8 cellular contexts compared by ENCODE assay signal in the genomic region with DNA sequence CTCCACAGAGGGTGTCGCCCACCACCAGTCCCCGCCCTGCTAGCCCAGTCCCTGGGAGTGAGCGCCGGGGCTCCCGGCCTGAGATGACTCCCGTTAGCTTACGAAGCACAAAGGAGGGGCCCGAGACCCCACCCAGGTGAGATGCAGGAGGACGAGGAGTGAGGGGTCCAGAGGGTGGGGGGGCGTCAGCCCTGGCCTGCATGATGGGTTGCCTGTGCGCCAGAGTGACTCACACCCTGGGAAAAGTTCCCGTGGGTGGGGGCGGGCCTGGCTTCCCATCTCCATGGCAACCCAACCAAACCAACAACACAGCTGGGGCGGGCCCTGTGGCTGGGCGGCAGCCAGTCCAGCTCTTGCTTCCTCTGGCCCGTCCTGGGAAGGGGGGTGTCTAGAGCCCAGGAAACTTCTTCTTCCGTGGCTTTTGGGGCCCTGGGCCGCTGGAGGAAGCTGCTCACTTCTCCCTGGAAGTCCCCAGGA. TPM values are rescaled to one million over a fixed set of nuclear protein-coding genes. Genes with fewer than 3 reads are reported as not detected.
DNase-seq lines count a peak whose midpoint lies in the region; ATAC-seq and TF ChIP-seq lines count a peak whose summit lies in the region.

No MANE protein-coding gene starts in this region.

- H3K9me3 ChIP-seq in HCT116 (ENCODE audit: control insufficient read depth in 1 of 2, insufficient read depth in 1 of 2, low read depth in 1 of 2, low read length in 2 of 2) (no peaks in the 10 kb centered on the region), SJCRH30 (replicated peaks) (no peaks in the 10 kb centered on the region), left ventricle myocardium inferior (replicated peaks) (no peaks in the 10 kb centered on the region), vagina (no peaks in the 10 kb centered on the region)

- peak; percentile 97 for DNase-seq in Ammon's horn (ENCODE audit: low spot score)
- peak; percentile 75 for DNase-seq in HCT116 (ENCODE audit: low read depth, low spot score)
- peak; percentile 93 to 94 for DNase-seq in SJCRH30
- DNase-seq in left ventricle myocardium inferior = peak; percentile 95
- DNase-seq in vagina (ENCODE audit: extremely low spot score in 2 of 2) = peak in 1 of 2 donors; percentile 96

- H3K4me3 ChIP-seq in HCT116 (replicated peaks in 1 of 2; ENCODE audit: low read depth in 1 of 2, low read length in 2 of 2) = no peak overlapping the region
- H3K4me3 ChIP-seq in SJCRH30 = peak overlapping the region; percentile 46
- peak overlapping the region; percentile 94 for H3K4me3 ChIP-seq in left ventricle myocardium inferior
- peak overlapping the region; percentile 55 for H3K4me3 ChIP-seq in rectal smooth muscle tissue (ENCODE audit: low read length)
- H3K4me3 ChIP-seq in vagina = peak overlapping the region; percentile 16 to 25

- no TSS peak for BruUV-seq in HCT116 (replicated peaks; lab: Mats Ljungman, UMichigan)

- CTCF ChIA-PET in HCT116 (lab: Charles Lee) = interaction anchor here (0.9 to 1.0 kb wide), 3 partner anchors 10 to 34 kb away, joined by 3 to 4 read pairs (median 3); no protein-coding TSS in a partner anchor

- TF ChIP-seq CTCF in HCT116 (IDR thresholded peaks at IDR 0.05 in 2 of 3, conservative IDR thresholded peaks at IDR 0.05 in 1 of 3; ENCODE audit: borderline replicate concordance in 1 of 3, insufficient read depth in 1 of 3, low read depth in 2 of 3, low read length in 2 of 3) = no peak
- no peak for TF ChIP-seq CTCF in left ventricle myocardium inferior (IDR thresholded peaks at IDR 0.05; ENCODE audit: borderline replicate concordance)
- no peak for TF ChIP-seq CTCF in vagina (IDR thresholded peaks at IDR 0.05)

- no peak overlapping the region for H2AFZ ChIP-seq in HCT116 (ENCODE audit: low read depth, low read length, poor library complexity, severe bottlenecking)

- RAD21 ChIA-PET in HCT116 (lab: Charles Lee; ENCODE audit: low non-redundant PET in 1 of 2, low total read pairs in 2 of 2, uncharacterized antibody in 2 of 2, unreplicated experiment in 2 of 2) = no interaction called here

- H3K36me3 ChIP-seq in HCT116 (ENCODE audit: control insufficient read depth in 1 of 2, insufficient read depth in 2 of 2, low read length in 2 of 2) = no peaks in the 10 kb centered on the region
- no peaks in the 10 kb centered on the region for H3K36me3 ChIP-seq in SJCRH30
- no peaks in the 10 kb centered on the region for H3K36me3 ChIP-seq in left ventricle myocardium inferior
- H3K36me3 ChIP-seq in rectal smooth muscle tissue (ENCODE audit: control insufficient read depth, insufficient read depth, low read length) = no peaks in the 10 kb centered on the region
- H3K36me3 ChIP-seq in vagina = no peaks in the 10 kb centered on the region

- POLR2A ChIA-PET in HCT116 (lab: Charles Lee) = interaction anchor here (0.8 kb wide), 1 partner anchor 10 kb away, joined by 3 read pairs; no protein-coding TSS in a partner anchor

- peaks cover 7% of the 10 kb centered on the region; the same call in 1 of the 2 replicates for H3K79me2 ChIP-seq in HCT116 (ENCODE audit: insufficient read depth, low read length)

- intact Hi-C loops in HCT116 (cut with micrococcal nuclease) (no loop called here), left ventricle myocardium inferior (cut with micrococcal nuclease) (no loop called here), vagina (cut with DNase I) (loop anchor here (10.0 kb wide), 1 partner anchor 74 kb away; the partner anchor contains the start of gene AP1B1)

- H3K9me2 ChIP-seq in HCT116 (ENCODE audit: insufficient read depth) = no peaks in the 10 kb centered on the region

- H3K27ac ChIP-seq in HCT116 (ENCODE audit: low read depth, low read length) (peak overlapping the region; percentile 50; the same call in 1 of the 2 replicates), SJCRH30 (peak overlapping the region; percentile 5; the same call in 1 of the 2 replicates), angular gyrus (ENCODE audit: low read depth, low read length) (peak overlapping the region; percentile 67), left ventricle myocardium inferior (replicated peaks) (peak overlapping the region; percentile 97), rectal smooth muscle tissue (ENCODE audit: low read depth, low read length) (peak overlapping the region; percentile 84), vagina (peak overlapping the region; percentile 67)

- H3K27me3 ChIP-seq in HCT116 (ENCODE audit: insufficient read depth, low read length) (no peaks in the 10 kb centered on the region), SJCRH30 (no peaks in the 10 kb centered on the region), left ventricle myocardium inferior (ENCODE audit: low read depth) (peaks cover 27% of the 10 kb centered on the region), rectal smooth muscle tissue (ENCODE audit: control insufficient read depth, insufficient read depth, low read length) (peaks cover 19% of the 10 kb centered on the region), vagina (peaks cover 4% of the 10 kb centered on the region)

- TF ChIP-seq POLR2A in HCT116 (IDR thresholded peaks at IDR 0.05; ENCODE audit: borderline replicate concordance, extremely low read depth, insufficient read depth, insufficient read length) (no peak), vagina (IDR thresholded peaks at IDR 0.05) (no peak)

- peak overlapping the region; percentile 66 for H3K4me2 ChIP-seq in HCT116 (ENCODE audit: low read length)

- TF ChIP-seq RAD21 in HCT116 (IDR thresholded peaks at IDR 0.05; ENCODE audit: low read depth) = no peak

- H3K4me1 ChIP-seq in HCT116 (ENCODE audit: control insufficient read depth in 1 of 2, insufficient read depth in 2 of 2, low read length in 2 of 2) (peaks cover 26 to 53% of the 10 kb centered on the region in 2 experiments), SJCRH30 (peaks cover 29% of the 10 kb centered on the region), left ventricle myocardium inferior (peaks cover 100% of the 10 kb centered on the region), rectal smooth muscle tissue (ENCODE audit: control insufficient read depth, insufficient read depth, low read length) (peaks cover 43% of the 10 kb centered on the region), vagina (peaks cover 75% of the 10 kb centered on the region)

- ATAC-seq in HCT116 (peak; percentile 47), HG02763 (IDR thresholded peaks at IDR 0.05; ENCODE audit: unreplicated experiment) (no peak)

- peak overlapping the region; percentile 48 for H3K9ac ChIP-seq in HCT116 (ENCODE audit: low read length)
- H3K9ac ChIP-seq in rectal smooth muscle tissue (ENCODE audit: low read length) = no peak overlapping the region

- H4K20me1 ChIP-seq in HCT116 (ENCODE audit: insufficient read depth) = no peaks in the 10 kb centered on the region

TF ChIP-seq in HCT116, 20 proteins besides CTCF, POLR2A, EP300 and RAD21:
- no peak for TF ChIP-seq SIN3A (IDR thresholded peaks at IDR 0.05; ENCODE audit: low read depth)
- TF ChIP-seq EZH2 (IDR thresholded peaks at IDR 0.05) = no peak
- TF ChIP-seq YY1 (IDR thresholded peaks at IDR 0.05; ENCODE audit: extremely low read depth, insufficient replicate concordance, low read depth, low read length) = no peak
- 0 out of 2 replicates have a peak, but pooled peaks have one; percentile 23 for TF ChIP-seq POLR2AphosphoS5 (IDR thresholded peaks at IDR 0.05; ENCODE audit: low read depth, low read length)
- peak; percentile 42; the same call in 1 of the 2 replicates for TF ChIP-seq SP1 (IDR thresholded peaks at IDR 0.05; ENCODE audit: low read depth)
- peak; percentile 49; the same call in 1 of the 2 replicates for TF ChIP-seq FOSL1 (IDR thresholded peaks at IDR 0.05; ENCODE audit: low read depth)
- TF ChIP-seq EGR1 (IDR thresholded peaks at IDR 0.05; ENCODE audit: low read depth) = peak; percentile 91
- no peak for TF ChIP-seq ZBTB33 (IDR thresholded peaks at IDR 0.05; ENCODE audit: extremely low read depth, insufficient replicate concordance, low read length)

RNA-seq across cellular contexts. Expression of gene GAS2L1, which starts 4.5 kb away (rescaled TPM):
- total RNA-seq in HCT116 (2021; ENCODE audit: unreplicated experiment) = 29.4 TPM
- polyA plus RNA-seq in HCT116 (2012) = 21.6 and 22.7 TPM in 2 replicates
- total RNA-seq in SJCRH30 (2014; rRNA removed; shearing (Covaris generic)) = 5.0 and 6.4 TPM in 2 replicates
- 22.4 TPM for total RNA-seq in left ventricle myocardium inferior
- 17.4 TPM for total RNA-seq in vagina

RNA-seq across cellular contexts. Expression of gene RASL10A, which starts 4.6 kb away (rescaled TPM):
- total RNA-seq in HCT116 (2021; ENCODE audit: unreplicated experiment) (0.96 TPM), left ventricle myocardium inferior (1.4 TPM), vagina (not detected)
- 0.70 and 0.73 TPM in 2 replicates for polyA plus RNA-seq in HCT116 (2012)
- total RNA-seq in SJCRH30 (2014; rRNA removed; shearing (Covaris generic)) = 4.1 and 4.3 TPM in 2 replicates

RNA-seq across cellular contexts. Expression of gene EWSR1, which starts 42.8 kb away (rescaled TPM):
- total RNA-seq in HCT116 (2021; ENCODE audit: unreplicated experiment) = 335 TPM
- 335 and 364 TPM in 2 replicates for polyA plus RNA-seq in HCT116 (2012)
- 275 and 298 TPM in 2 replicates for total RNA-seq in SJCRH30 (2014; rRNA removed; shearing (Covaris generic))
- 122 TPM for total RNA-seq in left ventricle myocardium inferior
- total RNA-seq in vagina = 164 TPM

RNA-seq across cellular contexts. Expression of gene RHBDD3, which starts 43.1 kb away (rescaled TPM):
- total RNA-seq in HCT116 (2021; ENCODE audit: unreplicated experiment) (30.2 TPM), left ventricle myocardium inferior (15.0 TPM), vagina (29.7 TPM)
- polyA plus RNA-seq in HCT116 (2012) = 17.0 and 17.4 TPM in 2 replicates
- 20.3 and 21.8 TPM in 2 replicates for total RNA-seq in SJCRH30 (2014; rRNA removed; shearing (Covaris generic))

Comparison
In these comparisons a context has a peak if more than half of its experiments do, and no peak if none do; other contexts are left out.
1. H3K27ac ChIP-seq: peak in every context shown above with its lines; median percentile 97 in left ventricle myocardium inferior; 84 in rectal smooth muscle tissue; 67 in angular gyrus; 67 in vagina; 50 in HCT116; 5 in SJCRH30.
2. H3K4me3 ChIP-seq: peak in SJCRH30 (single experiment), left ventricle myocardium inferior (single experiment), rectal smooth muscle tissue (single experiment) and vagina (2 of 2); none in HCT116 (0 of 2).